9 cellular contexts compared by ENCODE assay signal in genomic region chr13:99434258-99434788, GRCh38.
DNase-seq lines count a peak whose midpoint lies in the region; ATAC-seq lines count a peak whose summit lies in the region.
"Had no signal": no experiment of that assay in that cellular context is flagged by ENCODE, and none has a peak within 500 bp of the region (broad histone marks: within the 10 kb centered on the region; RNA-seq: fewer than 3 reads in every experiment).

No MANE protein-coding gene starts in this region.

- in situ Hi-C loops in Caki2 (cut with HindIII; ENCODE audit: low pct_unique_long_range_greater_than_20kb, low sequenced_read_pairs), result no loop called here

- DNase-seq in Caki2 (ENCODE audit: low read depth) (peak; percentile 56), T-helper 9 cell (peak; percentile 75), NOMO-1 treated with DMSO at 0.1 percent for 48 hours (lab: John Stamatoyannopoulos, UW; ENCODE audit: unreplicated experiment) (no peak), NOMO-1 treated with dmso at 0.1 percent for 144 hours (lab: John Stamatoyannopoulos, UW; ENCODE audit: unreplicated experiment) (no peak), ecto neural progenitor cell (ENCODE audit: low spot score) (no peak)
- DNase-seq in activated naive CD4-positive, alpha-beta T cell treated with Interleukin-2 at 50 U/mL for 16 hours, result peak; percentile 81
- peak; percentile 79 to 91 for DNase-seq in stimulated activated CD4-positive, alpha-beta T cell treated with anti-CD3 and anti-CD28 coated beads, Interleukin-15, amount 100 ng/mL, for 48 hours (ENCODE audit: low read depth in 2 of 2)
- DNase-seq: NCI-H2081 had no signal

- no peak for ATAC-seq in HG02938 (IDR thresholded peaks at IDR 0.05; ENCODE audit: unreplicated experiment)

Comparison
In these comparisons a context has a peak if more than half of its experiments do, and no peak if none do; other contexts are left out.
1. DNase-seq: peak in Caki2 (single experiment), T-helper 9 cell (single experiment), activated naive CD4-positive, alpha-beta T cell treated with Interleukin-2 at 50 U/mL for 16 hours (single experiment) and stimulated activated CD4-positive, alpha-beta T cell treated with anti-CD3 and anti-CD28 coated beads, Interleukin-15, amount 100 ng/mL, for 48 hours (2 of 2); none in NOMO-1 treated with DMSO at 0.1 percent for 48 hours (single experiment), NOMO-1 treated with dmso at 0.1 percent for 144 hours (single experiment) and ecto neural progenitor cell (single experiment).